ENCODE assay signal across 13 cellular contexts in the genomic region with DNA sequence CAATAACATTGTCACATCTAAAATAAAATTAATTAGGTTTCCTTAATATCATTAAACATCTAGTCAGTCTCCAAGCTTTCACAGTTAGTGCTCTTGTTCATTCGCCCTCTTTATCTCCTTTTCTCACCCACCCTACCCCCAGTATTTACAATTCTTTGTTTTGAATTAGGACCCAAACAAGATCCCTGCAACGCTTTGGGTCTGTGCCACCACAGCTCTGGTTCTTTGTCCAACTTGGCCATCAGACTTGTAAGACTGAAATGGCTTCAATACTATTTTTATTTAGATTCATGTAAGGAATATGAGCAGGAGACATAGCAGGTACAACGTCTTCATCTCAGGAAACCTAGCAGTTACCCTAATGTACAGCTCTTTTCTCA.
DNase-seq lines count a peak whose midpoint lies in the region; ATAC-seq and TF ChIP-seq lines count a peak whose summit lies in the region.
"Had no signal": no experiment of that assay in that cellular context is flagged by ENCODE, and none has a peak within 500 bp of the region (broad histone marks: within the 10 kb centered on the region; RNA-seq: fewer than 3 reads in every experiment).

No MANE protein-coding gene starts in this region.

- peaks cover 3% of the 10 kb centered on the region for H3K79me2 ChIP-seq in neural progenitor cell (ENCODE audit: low read depth)

- peak overlapping the region; percentile 51 for H3K27ac Mint-ChIP-seq in neural progenitor cell
- H3K27ac Mint-ChIP-seq in activated CD8-positive, alpha-beta T cell treated with anti-CD3 and anti-CD28 coated beads for 36 hours: no peak overlapping the region

- ATAC-seq in Panc1 (peak; percentile 34; the same call in 1 of the 2 replicates), GM18517 (IDR thresholded peaks at IDR 0.05; ENCODE audit: unreplicated experiment) (no peak)
- ATAC-seq in activated CD8-positive, alpha-beta T cell treated with anti-CD3 and anti-CD28 coated beads for 36 hours: no peak

- H3K4me1 Mint-ChIP-seq in neural progenitor cell: peaks cover 18% of the 10 kb centered on the region
- peaks cover 7% of the 10 kb centered on the region for H3K4me1 Mint-ChIP-seq in activated CD8-positive, alpha-beta T cell treated with anti-CD3 and anti-CD28 coated beads for 36 hours (ENCODE audit: low read depth)

- peaks cover 13% of the 10 kb centered on the region for H3K9me3 Mint-ChIP-seq in neural progenitor cell
- H3K9me3 Mint-ChIP-seq in activated CD8-positive, alpha-beta T cell treated with anti-CD3 and anti-CD28 coated beads for 36 hours: peaks cover 7% of the 10 kb centered on the region

- H3K4me1 ChIP-seq in Panc1 (ENCODE audit: control insufficient read depth, insufficient read depth, low read length) (peaks cover 9% of the 10 kb centered on the region; the same call in 1 of the 2 replicates), neural progenitor cell (peaks cover 11% of the 10 kb centered on the region)

- H3K27me3 Mint-ChIP-seq in neural progenitor cell (ENCODE audit: insufficient read depth, low read depth): peaks cover 3% of the 10 kb centered on the region
- H3K27me3 Mint-ChIP-seq in activated CD8-positive, alpha-beta T cell treated with anti-CD3 and anti-CD28 coated beads for 36 hours: no peaks in the 10 kb centered on the region

- no peak overlapping the region for H3K9ac ChIP-seq in neural progenitor cell

- no peaks in the 10 kb centered on the region for H3F3A ChIP-seq in neural progenitor cell (ENCODE audit: low read depth)

- CTCF ChIA-PET in Panc1 (lab: Charles Lee): no interaction called here
- CTCF ChIA-PET in activated CD8-positive, alpha-beta T cell treated with anti-CD3 and anti-CD28 coated beads for 36 hours (lab: Charles Lee): no interaction called here

- H3K9me3 ChIP-seq in Panc1 (ENCODE audit: control insufficient read depth, insufficient read depth, low read depth, low read length) (no peaks in the 10 kb centered on the region), neural progenitor cell (ENCODE audit: low read depth) (no peaks in the 10 kb centered on the region)

- no TSS peak for BruUV-seq in Panc1 (replicated peaks; lab: Mats Ljungman, UMichigan)

- POLR2A ChIA-PET in Panc1 (lab: Charles Lee): no interaction called here
- POLR2A ChIA-PET in activated CD8-positive, alpha-beta T cell treated with anti-CD3 and anti-CD28 coated beads for 36 hours (lab: Charles Lee): no interaction called here

- no peak overlapping the region for H3K4me3 Mint-ChIP-seq in neural progenitor cell
- no peak overlapping the region for H3K4me3 Mint-ChIP-seq in activated CD8-positive, alpha-beta T cell treated with anti-CD3 and anti-CD28 coated beads for 36 hours

- DNase-seq in G401 (ENCODE audit: low spot score) (peak; percentile 37), Panc1 (ENCODE audit: low read depth, low spot score) (no peak), epithelial cell of prostate (ENCODE audit: low read depth, low spot score) (no peak), neural progenitor cell (ENCODE audit: low spot score) (no peak), ecto neural progenitor cell (ENCODE audit: low spot score) (no peak), GM20000 (ENCODE audit: low spot score) (no peak)
- DNase-seq in activated CD8-positive, alpha-beta T cell treated with anti-CD3 and anti-CD28 coated beads for 36 hours: no peak
- DNase-seq: activated CD4-positive, CD25-positive, alpha-beta regulatory T cell treated with anti-CD3 and anti-CD28 coated beads, Interleukin-2, amount 50 U/mL, for 72 hours; activated T-cell treated with anti-CD3 and anti-CD28 coated beads for 4 hours; anterior cingulate cortex; hypothalamus had no signal

- in situ Hi-C loops in G401 (cut with HindIII; ENCODE audit: low sequenced_read_pairs): no loop called here
- in situ Hi-C loops in Panc1 (cut with HindIII; ENCODE audit: low pct_unique_long_range_greater_than_20kb, low sequenced_read_pairs): no loop called here

- peaks cover 7% of the 10 kb centered on the region for H3K36me3 Mint-ChIP-seq in neural progenitor cell
- peaks cover 25% of the 10 kb centered on the region for H3K36me3 Mint-ChIP-seq in activated CD8-positive, alpha-beta T cell treated with anti-CD3 and anti-CD28 coated beads for 36 hours (ENCODE audit: low read depth)

- intact Hi-C loops in Panc1 (cut with micrococcal nuclease; ENCODE audit: unreplicated experiment): no loop called here
- intact Hi-C loops in activated CD8-positive, alpha-beta T cell treated with anti-CD3 and anti-CD28 coated beads for 36 hours (cut with micrococcal nuclease): no loop called here

- H3K4me2 ChIP-seq in neural progenitor cell: peak overlapping the region; percentile 28

- no peak overlapping the region for H3K27ac ChIP-seq in Panc1 (ENCODE audit: low read length)
- peak overlapping the region; percentile 67 for H3K27ac ChIP-seq in epithelial cell of prostate
- no peak overlapping the region for H3K27ac ChIP-seq in neural progenitor cell
- H3K27ac ChIP-seq: C4-2B had no signal

- no peaks in the 10 kb centered on the region for H3K36me3 ChIP-seq in Panc1 (ENCODE audit: control insufficient read depth, insufficient read depth, low read length)
- no peaks in the 10 kb centered on the region for H3K36me3 ChIP-seq in neural progenitor cell

- no peak overlapping the region for H2AFZ ChIP-seq in neural progenitor cell (replicated peaks)

- H3K27me3 ChIP-seq in Panc1 (ENCODE audit: control insufficient read depth, insufficient read depth, low read length) (no peaks in the 10 kb centered on the region), neural progenitor cell (no peaks in the 10 kb centered on the region)

- H3K4me3 ChIP-seq in Panc1 (ENCODE audit: low read depth in 2 of 2, low read length in 2 of 2): no peak overlapping the region
- no peak overlapping the region for H3K4me3 ChIP-seq in neural progenitor cell

- TF ChIP-seq CTCF in Panc1 (IDR thresholded peaks at IDR 0.05): no peak
- TF ChIP-seq CTCF in neural progenitor cell (IDR thresholded peaks at IDR 0.05): no peak
- no peak for TF ChIP-seq CTCF in GM20000 (IDR thresholded peaks at IDR 0.05; ENCODE audit: extremely low read depth, missing control alignments)
- no peak for TF ChIP-seq CTCF in activated CD8-positive, alpha-beta T cell treated with anti-CD3 and anti-CD28 coated beads for 36 hours (IDR thresholded peaks at IDR 0.05)

- H4K20me1 ChIP-seq in neural progenitor cell (ENCODE audit: low read depth): no peaks in the 10 kb centered on the region
